19 cellular contexts compared by ENCODE assay signal in the genomic region with DNA sequence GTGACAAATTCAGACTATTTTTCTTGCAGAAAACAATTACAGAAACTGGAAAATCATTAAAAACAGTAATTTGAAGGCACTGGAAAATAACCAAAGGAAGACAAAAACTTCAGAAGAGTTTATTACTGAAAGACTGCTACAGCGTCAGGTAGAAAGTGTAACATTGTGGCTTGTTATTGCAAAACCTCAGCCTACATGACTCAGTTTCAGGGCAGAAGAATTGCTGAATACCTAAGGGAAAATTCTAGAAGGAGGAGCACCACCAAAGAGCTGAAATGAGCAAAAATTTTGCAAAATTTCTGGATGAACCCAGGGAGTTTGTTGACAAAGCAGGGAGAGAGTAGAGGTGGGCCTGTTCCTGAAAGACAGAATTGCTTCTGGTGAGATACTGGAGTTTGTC.
"Had no signal": no experiment of that assay in that cellular context is flagged by ENCODE, and none has a peak within 500 bp of the region (broad histone marks: within the 10 kb centered on the region; RNA-seq: fewer than 3 reads in every experiment).

No MANE protein-coding gene starts in this region.

- H3K27ac Mint-ChIP-seq: dendritic cell treated with granulocyte-macrophage colony-stimulating factor and Interleukin-4, amounts not matched to agents 40 ng/mL and 50 ng/mL, for 4 days; effector memory CD8-positive, alpha-beta T cell; immature natural killer cell; naive thymus-derived CD4-positive, alpha-beta T cell; stimulated activated effector memory CD8-positive, alpha-beta T cell treated with anti-CD3 and anti-CD28 coated beads, Interleukin-12 subunit alpha, Interleukin-12 subunit beta, amount 100 ng/mL, for 72 hours had no signal

- ATAC-seq: effector memory CD8-positive, alpha-beta T cell; foreskin keratinocyte; left lung; naive thymus-derived CD4-positive, alpha-beta T cell; stimulated activated effector memory CD8-positive, alpha-beta T cell treated with anti-CD3 and anti-CD28 coated beads, Interleukin-12 subunit alpha, Interleukin-12 subunit beta, amount 100 ng/mL, for 72 hours; stimulated activated naive CD8-positive, alpha-beta T cell treated with anti-CD3 and anti-CD28 coated beads, Interleukin-15, Interleukin-2, amounts not matched to agents 100 U/mL and 50 U/mL, for 24 hours had no signal

- H3K4me1 Mint-ChIP-seq: immature natural killer cell; naive thymus-derived CD4-positive, alpha-beta T cell; stimulated activated effector memory CD8-positive, alpha-beta T cell treated with anti-CD3 and anti-CD28 coated beads, Interleukin-12 subunit alpha, Interleukin-12 subunit beta, amount 100 ng/mL, for 72 hours had no signal

- H3K27ac ChIP-seq: foreskin keratinocyte, left lung, tibial artery, upper lobe of left lung, uterus had no signal

- H3K4me3 ChIP-seq: left lung, lung, smooth muscle cell, tibial artery, upper lobe of left lung, uterus had no signal

- H3K27me3 ChIP-seq: foreskin keratinocyte, left lung, tibial artery, upper lobe of left lung, uterus had no signal

- H3K4me3 Mint-ChIP-seq: dendritic cell treated with granulocyte-macrophage colony-stimulating factor and Interleukin-4, amounts not matched to agents 40 ng/mL and 50 ng/mL, for 4 days; effector memory CD8-positive, alpha-beta T cell; immature natural killer cell; naive thymus-derived CD4-positive, alpha-beta T cell; stimulated activated effector memory CD8-positive, alpha-beta T cell treated with anti-CD3 and anti-CD28 coated beads, Interleukin-12 subunit alpha, Interleukin-12 subunit beta, amount 100 ng/mL, for 72 hours had no signal

- DNase-seq: effector memory CD8-positive, alpha-beta T cell; erythroblast; immature natural killer cell; left lung; mesendoderm; naive thymus-derived CD4-positive, alpha-beta T cell; stimulated activated CD4-positive, alpha-beta T cell treated with anti-CD3 and anti-CD28 coated beads, Interleukin-4, amount 100 ng/mL, for 1 hour; stimulated activated CD8-positive, alpha-beta memory T cell treated with anti-CD3 and anti-CD28 coated beads, Interleukin-4, amount 100 ng/mL, for 48 hours; stimulated activated naive CD8-positive, alpha-beta T cell treated with anti-CD3 and anti-CD28 coated beads, Interleukin-15, Interleukin-2, amounts not matched to agents 100 U/mL and 50 U/mL, for 24 hours; tibial artery; upper lobe of left lung; uterus had no signal

- H3K4me2 ChIP-seq: smooth muscle cell had no signal

- H3K36me3 Mint-ChIP-seq: immature natural killer cell; stimulated activated effector memory CD8-positive, alpha-beta T cell treated with anti-CD3 and anti-CD28 coated beads, Interleukin-12 subunit alpha, Interleukin-12 subunit beta, amount 100 ng/mL, for 72 hours had no signal

- H3K27me3 Mint-ChIP-seq: dendritic cell treated with granulocyte-macrophage colony-stimulating factor and Interleukin-4, amounts not matched to agents 40 ng/mL and 50 ng/mL, for 4 days; effector memory CD8-positive, alpha-beta T cell; naive thymus-derived CD4-positive, alpha-beta T cell had no signal

- H3K36me3 ChIP-seq: left lung, tibial artery, upper lobe of left lung, uterus had no signal

- FAIRE-seq: colon, keratinocyte had no signal

- H3K4me1 ChIP-seq: foreskin keratinocyte, left lung, tibial artery, upper lobe of left lung, uterus had no signal

- H3K9me3 ChIP-seq: tibial artery, upper lobe of left lung, uterus had no signal
